In genomic region chr5:34833991-34834793, GRCh38 we compare ENCODE assay signal across 21 cellular contexts. TPM values are rescaled to one million over a fixed set of nuclear protein-coding genes. Genes with fewer than 3 reads are reported as not detected.
DNase-seq lines count a peak whose midpoint lies in the region; ATAC-seq and TF ChIP-seq lines count a peak whose summit lies in the region.
"Had no signal": no experiment of that assay in that cellular context is flagged by ENCODE, and none has a peak within 500 bp of the region (broad histone marks: within the 10 kb centered on the region; RNA-seq: fewer than 3 reads in every experiment).

No MANE protein-coding gene starts in this region.

- H3K9me3 ChIP-seq in NT2/D1 (ENCODE audit: insufficient read depth, low read length) = peaks cover 4% of the 10 kb centered on the region; the same call in 1 of the 2 replicates

- H3K27ac Mint-ChIP-seq in nephron = peak overlapping the region in 2 of 3 experiments; percentile 2 to 35
- H3K27ac Mint-ChIP-seq in immature natural killer cell = peak overlapping the region in 1 of 6 donors; percentile 1
- H3K27ac Mint-ChIP-seq: activated naive CD8-positive, alpha-beta T cell treated with anti-CD3 and anti-CD28 coated beads, Interleukin-2, amount 50 U/mL, for 24 hours; activated T-helper 1 cell treated with anti-CD3 and anti-CD28 coated beads, Interleukin-12 subunit alpha, Interleukin-12 subunit beta, Interleukin-2, Interleukin-4 antibody, amounts not matched to agents 30 ng/mL and 10 ng/mL and 1 ng/mL, durations not matched to agents 14 hours and 24 hours and 36 hours; stimulated activated naive CD8-positive, alpha-beta T cell treated with anti-CD3 and anti-CD28 coated beads, Interleukin-15, Interleukin-2, amounts not matched to agents 100 ng/mL and 50 ng/mL, for 24 hours had no signal

- DNase-seq in H7 (peak; percentile 12), NT2/D1 (ENCODE audit: low read depth, low spot score) (peak; percentile 27), fibroblast of mammary gland (ENCODE audit: low read depth) (peak; percentile 23), immature natural killer cell (no peak), glomerular visceral epithelial cell (ENCODE audit: extremely low spot score) (no peak), 8988T (no peak)
- DNase-seq: activated CD4-positive, alpha-beta T cell treated with anti-CD3 and anti-CD28 coated beads, Interleukin-2, amount 50 U/mL, for 48 hours; activated naive CD8-positive, alpha-beta T cell treated with anti-CD3 and anti-CD28 coated beads, Interleukin-2, amount 50 U/mL, for 24 hours; COR-L47; hippocampal formation; KG1; NCI-H1417 treated with DMSO at 0.1 percent for 48 hours; NCI-H226; stimulated activated CD4-positive, alpha-beta T cell treated with anti-CD3 and anti-CD28 coated beads, Interleukin-15, amount 100 ng/mL, for 24 hours had no signal

- no peak for ATAC-seq in HG02970 (IDR thresholded peaks at IDR 0.05; ENCODE audit: low FRiP score, unreplicated experiment)
- ATAC-seq: activated naive CD8-positive, alpha-beta T cell treated with anti-CD3 and anti-CD28 coated beads, Interleukin-2, amount 50 U/mL, for 24 hours; left lobe of liver had no signal

- H3K4me3 ChIP-seq in H7 (ENCODE audit: insufficient read depth, low read depth, low read length) = no peak overlapping the region
- H3K4me3 ChIP-seq in NT2/D1 (ENCODE audit: insufficient read length, low read depth) = no peak overlapping the region
- no peak overlapping the region for H3K4me3 ChIP-seq in fibroblast of mammary gland (ENCODE audit: control insufficient read depth, low read depth, low read length)
- H3K4me3 ChIP-seq: coronary artery had no signal

- H3K4me3 Mint-ChIP-seq in nephron (peak overlapping the region in 1 of 3 experiments; percentile 16), immature natural killer cell (no peak overlapping the region)
- H3K4me3 Mint-ChIP-seq: activated naive CD8-positive, alpha-beta T cell treated with anti-CD3 and anti-CD28 coated beads, Interleukin-2, amount 50 U/mL, for 24 hours; activated T-helper 1 cell treated with anti-CD3 and anti-CD28 coated beads, Interleukin-12 subunit alpha, Interleukin-12 subunit beta, Interleukin-2, Interleukin-4 antibody, amounts not matched to agents 30 ng/mL and 10 ng/mL and 1 ng/mL, durations not matched to agents 14 hours and 24 hours and 36 hours; stimulated activated naive CD8-positive, alpha-beta T cell treated with anti-CD3 and anti-CD28 coated beads, Interleukin-15, Interleukin-2, amounts not matched to agents 100 ng/mL and 50 ng/mL, for 24 hours had no signal

- no peaks in the 10 kb centered on the region for H3K27me3 Mint-ChIP-seq in nephron (ENCODE audit: low read depth)
- peaks cover 7 to 8% (median 7%) of the 10 kb centered on the region in 3 donors for H3K27me3 Mint-ChIP-seq in immature natural killer cell (ENCODE audit: low read depth in 3 of 3)
- H3K27me3 Mint-ChIP-seq: activated naive CD8-positive, alpha-beta T cell treated with anti-CD3 and anti-CD28 coated beads, Interleukin-2, amount 50 U/mL, for 24 hours; stimulated activated naive CD8-positive, alpha-beta T cell treated with anti-CD3 and anti-CD28 coated beads, Interleukin-15, Interleukin-2, amounts not matched to agents 100 ng/mL and 50 ng/mL, for 24 hours had no signal

- H3K9me3 Mint-ChIP-seq in nephron (no peaks in the 10 kb centered on the region), immature natural killer cell (no peaks in the 10 kb centered on the region)
- H3K9me3 Mint-ChIP-seq: activated naive CD8-positive, alpha-beta T cell treated with anti-CD3 and anti-CD28 coated beads, Interleukin-2, amount 50 U/mL, for 24 hours; activated T-helper 1 cell treated with anti-CD3 and anti-CD28 coated beads, Interleukin-12 subunit alpha, Interleukin-12 subunit beta, Interleukin-2, Interleukin-4 antibody, amounts not matched to agents 30 ng/mL and 10 ng/mL and 1 ng/mL, durations not matched to agents 14 hours and 24 hours and 36 hours; stimulated activated naive CD8-positive, alpha-beta T cell treated with anti-CD3 and anti-CD28 coated beads, Interleukin-15, Interleukin-2, amounts not matched to agents 100 ng/mL and 50 ng/mL, for 24 hours had no signal

- H3K36me3 Mint-ChIP-seq in nephron (ENCODE audit: low read depth) (peaks cover 43% of the 10 kb centered on the region), immature natural killer cell (peaks cover 0 to 7% (median 0%) of the 10 kb centered on the region in 3 donors)

- H3K4me1 ChIP-seq in NT2/D1 (ENCODE audit: insufficient read depth, insufficient read length) = no peaks in the 10 kb centered on the region

- peaks cover 23% of the 10 kb centered on the region for H3K36me3 ChIP-seq in H7 (replicated peaks; ENCODE audit: control insufficient read depth, insufficient read depth, low read length)
- H3K36me3 ChIP-seq in NT2/D1 (ENCODE audit: insufficient read depth, insufficient read length, low read length) = peaks cover 41% of the 10 kb centered on the region

- no peak for TF ChIP-seq CTCF in fibroblast of mammary gland (conservative IDR thresholded peaks at IDR 0.05; ENCODE audit: control insufficient read depth, insufficient read depth, low read depth, low read length)
- TF ChIP-seq CTCF in nephron (IDR thresholded peaks at IDR 0.05; ENCODE audit: unreplicated experiment in 3 of 3) = no peak

- H3K4me1 Mint-ChIP-seq in nephron (peaks cover 11% of the 10 kb centered on the region), immature natural killer cell (peaks cover 7 to 10% of the 10 kb centered on the region in 2 donors)
- H3K4me1 Mint-ChIP-seq: activated naive CD8-positive, alpha-beta T cell treated with anti-CD3 and anti-CD28 coated beads, Interleukin-2, amount 50 U/mL, for 24 hours had no signal

- H3K27me3 ChIP-seq in H7 (ENCODE audit: control insufficient read depth, insufficient read depth, low read length) (no peaks in the 10 kb centered on the region), NT2/D1 (ENCODE audit: insufficient read depth, insufficient read length) (no peaks in the 10 kb centered on the region)

- H3K9ac ChIP-seq in NT2/D1 (ENCODE audit: insufficient read length, low read depth) = no peak overlapping the region
- H3K9ac ChIP-seq: parathyroid adenoma had no signal

RNA-seq across cellular contexts. Expression of gene TTC23L, which starts 4.8 kb away (rescaled TPM):
- 0.55 and 1.4 TPM in 2 replicates for total RNA-seq in H7 (2014; rRNA removed; shearing (Covaris generic))
- polyA plus RNA-seq in immature natural killer cell = not detected
- total RNA-seq: activated T-helper 1 cell treated with anti-CD3 and anti-CD28 coated beads, Interleukin-12 subunit alpha, Interleukin-12 subunit beta, Interleukin-2, Interleukin-4 antibody, amounts not matched to agents 30 ng/mL and 10 ng/mL and 1 ng/mL, durations not matched to agents 14 hours and 24 hours and 36 hours; left lobe of liver had no signal

Comparison
In these comparisons a context has a peak if more than half of its experiments do, and no peak if none do; other contexts are left out.
1. DNase-seq: peak in H7 (single experiment), NT2/D1 (single experiment) and fibroblast of mammary gland (single experiment); none in immature natural killer cell (0 of 3), glomerular visceral epithelial cell (single experiment) and 8988T (single experiment).